ENCODE assay signal across 9 cellular contexts in the genomic region with DNA sequence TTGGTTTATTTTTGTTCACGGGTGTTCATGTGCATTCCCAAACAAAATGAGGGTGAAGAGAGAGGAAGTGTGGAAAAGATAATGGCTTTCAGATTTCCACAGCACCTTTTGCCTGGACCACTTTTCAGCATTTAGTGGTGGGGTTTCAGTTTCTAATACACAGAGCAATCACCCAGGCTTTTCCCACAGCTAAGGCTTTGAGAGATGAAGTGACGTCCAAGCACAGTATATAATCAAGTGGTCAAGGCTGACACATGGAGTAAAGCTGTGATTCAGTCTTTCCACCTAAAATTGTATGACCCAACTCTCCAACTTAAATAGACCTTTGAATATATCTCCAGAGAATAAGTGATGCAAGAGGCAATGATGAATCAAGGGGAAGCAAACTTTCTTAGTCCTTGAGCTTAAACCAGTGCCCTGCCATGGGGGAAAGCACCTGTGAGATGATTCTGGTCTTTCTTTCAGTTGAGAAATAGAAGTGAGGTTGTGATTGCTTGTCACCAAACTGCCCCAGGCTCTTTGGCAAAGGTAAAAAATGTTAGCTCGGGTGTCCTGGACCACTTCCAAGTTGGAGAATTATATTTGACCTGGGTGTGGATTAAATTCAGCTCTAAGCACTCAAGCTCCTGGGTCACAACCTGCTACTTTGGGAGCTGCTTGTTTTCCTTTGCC. TPM values are rescaled to one million over a fixed set of nuclear protein-coding genes. Genes with fewer than 3 reads are reported as not detected.
DNase-seq lines count a peak whose midpoint lies in the region; ATAC-seq and TF ChIP-seq lines count a peak whose summit lies in the region.
"Had no signal": no experiment of that assay in that cellular context is flagged by ENCODE, and none has a peak within 500 bp of the region (broad histone marks: within the 10 kb centered on the region; RNA-seq: fewer than 3 reads in every experiment).

No MANE protein-coding gene starts in this region.

- H3K27me3 Mint-ChIP-seq in MCF 10A (ENCODE audit: insufficient read depth, unreplicated experiment), result no peaks in the 10 kb centered on the region

- H3K27me3 ChIP-seq in sigmoid colon, result peaks cover 0 to 11% (median 0%) of the 10 kb centered on the region in 3 donors

- intact Hi-C loops in MCF 10A (cut with micrococcal nuclease), result loop anchor here (5.0 kb wide), 1 partner anchor 88 kb away; no protein-coding TSS in a partner anchor
- intact Hi-C loops in sigmoid colon (cut with DNase I), result loop anchor here (5.0 kb wide), 1 partner anchor 97 kb away; no protein-coding TSS in a partner anchor

- H3K9me3 Mint-ChIP-seq in MCF 10A (ENCODE audit: unreplicated experiment), result no peaks in the 10 kb centered on the region
- H3K9me3 Mint-ChIP-seq: activated T-cell treated with anti-CD3 and anti-CD28 coated beads, Interleukin-2, amount 50 U/mL, for 4 hours had no signal

- POLR2A ChIA-PET in MCF 10A (lab: Yijun Ruan, JAX), result interaction anchor here (0.6 to 3.8 kb wide), 30 partner anchors 9 to 584 kb away, joined by 3 to 49 read pairs (median 5); a partner anchor contains a TSS

- H3K36me3 ChIP-seq in sigmoid colon, result no peaks in the 10 kb centered on the region

- TF ChIP-seq EP300 in sigmoid colon (IDR thresholded peaks at IDR 0.05), result no peak

- in situ Hi-C loops in GM13976 (cut with MboI; ENCODE audit: low sequenced_read_pairs, unreplicated experiment), result loop anchor here (10.0 kb wide), 1 partner anchor 60 kb away; no protein-coding TSS in a partner anchor

- BruUV-seq in MCF 10A (replicated peaks; lab: Mats Ljungman, UMichigan), result no TSS peak

- peaks cover 0 to 31% (median 15%) of the 10 kb centered on the region in 4 donors for H3K4me1 ChIP-seq in sigmoid colon

- 46 to 62% methylated on average over 3 of the region's 3 CpGs for WGBS in sigmoid colon, 2 donors

- TF ChIP-seq POLR2A in sigmoid colon (IDR thresholded peaks at IDR 0.05), result no peak

- TF ChIP-seq CTCF in GM13976 (IDR thresholded peaks at IDR 0.05; ENCODE audit: borderline replicate concordance, control extremely low read depth, extremely low read depth, insufficient read depth, missing control alignments) (no peak), MCF 10A (IDR thresholded peaks at IDR 0.05; ENCODE audit: unreplicated experiment) (no peak), sigmoid colon (IDR thresholded peaks at IDR 0.05) (no peak)

- H3K9me3 ChIP-seq in sigmoid colon, result no peaks in the 10 kb centered on the region

- peak overlapping the region; percentile 75 for H3K4me3 Mint-ChIP-seq in MCF 10A (ENCODE audit: unreplicated experiment)

- DNase-seq in GM13976 (ENCODE audit: low spot score), result peak; percentile 47
- peak; percentile 10 for DNase-seq in NCI-H146 (lab: John Stamatoyannopoulos, UW)
- peak; percentile 97 for DNase-seq in MCF 10A (ENCODE audit: unreplicated experiment)
- DNase-seq in sigmoid colon, result no peak
- DNase-seq in activated gamma-delta T cell treated with Interleukin-2 at 50 U/mL for 16 hours, result no peak
- no peak for DNase-seq in effector CD8-positive, alpha-beta T cell (lab: John Stamatoyannopoulos, UW)
- no peak for DNase-seq in activated CD8-positive, alpha-beta memory T cell treated with anti-CD3 and anti-CD28 coated beads, Interleukin-2, amount 50 U/mL, for 48 hours
- DNase-seq: activated T-cell treated with anti-CD3 and anti-CD28 coated beads, Interleukin-2, amount 50 U/mL, for 4 hours had no signal

- CTCF ChIA-PET in MCF 10A (lab: Yijun Ruan, JAX), result interaction anchor here (0.5 to 2.0 kb wide), 11 partner anchors 12 to 95 kb away, joined by 3 to 15 read pairs (median 4); a partner anchor contains a TSS

- peak overlapping the region; percentile 87 for H3K27ac Mint-ChIP-seq in MCF 10A (ENCODE audit: low read depth, unreplicated experiment)

- H3K27ac ChIP-seq in sigmoid colon, result peak overlapping the region in 3 of 4 donors; percentile 91 to 94 (median 93)

- no peak overlapping the region for H3K4me3 ChIP-seq in sigmoid colon

- ATAC-seq in GM21723 (IDR thresholded peaks at IDR 0.05; ENCODE audit: unreplicated experiment), result no peak
- ATAC-seq: activated T-cell treated with anti-CD3 and anti-CD28 coated beads, Interleukin-2, amount 50 U/mL, for 4 hours had no signal

- H3K4me1 Mint-ChIP-seq in MCF 10A (ENCODE audit: insufficient read depth, unreplicated experiment), result peaks cover 31% of the 10 kb centered on the region

- peaks cover 13% of the 10 kb centered on the region for H3K36me3 Mint-ChIP-seq in MCF 10A (ENCODE audit: insufficient read depth, unreplicated experiment)

RNA-seq across cellular contexts. Expression of a gene that starts 2.4 kb away (rescaled TPM):
- total RNA-seq in MCF 10A (2022) (8.0 and 9.3 TPM in 2 replicates), sigmoid colon (10 to 100 TPM in 2 of 4 donors, 1 to 10 TPM in 2; 6.2 to 11.6 (median 9.4) TPM)
- 1 to 10 TPM; 2.4 to 7.0 (median 3.9) TPM for polyA plus RNA-seq in sigmoid colon

RNA-seq across cellular contexts. Expression of a gene that starts 40.1 kb away (rescaled TPM):
- 22.7 and 41.7 TPM in 2 replicates for total RNA-seq in MCF 10A (2022)
- 1 to 10 TPM in 2 of 4 donors, under 1 TPM in 2; 0.95 to 8.9 (median 2.2) TPM for total RNA-seq in sigmoid colon
- polyA plus RNA-seq in sigmoid colon, result 1,000 to 10,000 TPM in 1 of 3 donors, 100 to 1,000 TPM in 2; 300 to 1,233 (median 443) TPM

RNA-seq across cellular contexts. Expression of a gene that starts 41.5 kb away (rescaled TPM):
- total RNA-seq in MCF 10A (2022) (not detected in 2 replicates), sigmoid colon (not detected)
- polyA plus RNA-seq in sigmoid colon, result not detected
- total RNA-seq: activated T-cell treated with anti-CD3 and anti-CD28 coated beads, Interleukin-2, amount 50 U/mL, for 4 hours had no signal

Comparison
In these comparisons a context has a peak if more than half of its experiments do, and no peak if none do; other contexts are left out.
1. DNase-seq: peak in GM13976 (single experiment), NCI-H146 (single experiment) and MCF 10A (single experiment); none in sigmoid colon (single experiment), activated gamma-delta T cell treated with Interleukin-2 at 50 U/mL for 16 hours (single experiment), effector CD8-positive, alpha-beta T cell (single experiment) and activated CD8-positive, alpha-beta memory T cell treated with anti-CD3 and anti-CD28 coated beads, Interleukin-2, amount 50 U/mL, for 48 hours (single experiment).